In genomic region chr1:40064797-40065492, GRCh38 we compare ENCODE assay signal across 10 cellular contexts. TPM values are rescaled to one million over a fixed set of nuclear protein-coding genes. Genes with fewer than 3 reads are reported as not detected.
A peak's percentile ranks its signal among the peaks of the same experiment; 100 is the strongest.
DNase-seq lines count a peak whose midpoint lies in the region; ATAC-seq and TF ChIP-seq lines count a peak whose summit lies in the region.
"Had no signal": no experiment of that assay in that cellular context is flagged by ENCODE, and none has a peak within 500 bp of the region (broad histone marks: within the 10 kb centered on the region; RNA-seq: fewer than 3 reads in every experiment).

No MANE protein-coding gene starts in this region.

- intact Hi-C loops in MCF 10A (cut with micrococcal nuclease) (no loop called here), breast epithelium (cut with DNase I; ENCODE audit: low total_unique reads) (no loop called here)

- no peak overlapping the region for H3K4me3 Mint-ChIP-seq in MCF 10A (ENCODE audit: unreplicated experiment)
- H3K4me3 Mint-ChIP-seq in activated CD4-positive, alpha-beta memory T cell treated with anti-CD3 and anti-CD28 coated beads, Interleukin-2, amount 10 ng/mL, durations not matched to agents 7 days and 5 days: no peak overlapping the region

- H3K4me3 ChIP-seq in breast epithelium: no peak overlapping the region
- no peak overlapping the region for H3K4me3 ChIP-seq in subcutaneous abdominal adipose tissue (ENCODE audit: low read depth in 1 of 5, low read length in 5 of 5)

- H3K9ac ChIP-seq in subcutaneous abdominal adipose tissue (ENCODE audit: low read length in 5 of 5): no peak overlapping the region

- no peaks in the 10 kb centered on the region for H3K27me3 Mint-ChIP-seq in MCF 10A (ENCODE audit: insufficient read depth, unreplicated experiment)
- H3K27me3 Mint-ChIP-seq in activated CD4-positive, alpha-beta memory T cell treated with anti-CD3 and anti-CD28 coated beads, Interleukin-2, amount 10 ng/mL, durations not matched to agents 7 days and 5 days: no peaks in the 10 kb centered on the region

- peaks cover 13% of the 10 kb centered on the region for H3K4me1 Mint-ChIP-seq in MCF 10A (ENCODE audit: insufficient read depth, unreplicated experiment)
- peaks cover 68% of the 10 kb centered on the region for H3K4me1 Mint-ChIP-seq in activated CD4-positive, alpha-beta memory T cell treated with anti-CD3 and anti-CD28 coated beads, Interleukin-2, amount 10 ng/mL, durations not matched to agents 7 days and 5 days

- H3K27ac Mint-ChIP-seq in MCF 10A (ENCODE audit: low read depth, unreplicated experiment): no peak overlapping the region
- peak overlapping the region; percentile 74 for H3K27ac Mint-ChIP-seq in activated CD4-positive, alpha-beta memory T cell treated with anti-CD3 and anti-CD28 coated beads, Interleukin-2, amount 10 ng/mL, durations not matched to agents 7 days and 5 days

- in situ Hi-C loops in ACHN (cut with HindIII; ENCODE audit: low pct_ligation_motif_present, low pct_unique_long_range_greater_than_20kb, low sequenced_read_pairs): no loop called here

- H3K27ac ChIP-seq in breast epithelium (no peak overlapping the region), subcutaneous abdominal adipose tissue (ENCODE audit: low read depth, low read length) (peak overlapping the region; percentile 12)
- H3K27ac ChIP-seq: C4-2B had no signal

- TF ChIP-seq CTCF in MCF 10A (IDR thresholded peaks at IDR 0.05; ENCODE audit: unreplicated experiment) (no peak), breast epithelium (IDR thresholded peaks at IDR 0.05) (no peak)

- H3K4me1 ChIP-seq in breast epithelium (no peaks in the 10 kb centered on the region), subcutaneous abdominal adipose tissue (ENCODE audit: control insufficient read depth in 5 of 5, insufficient read depth in 5 of 5, low read length in 5 of 5) (peaks cover 0 to 48% (median 22%) of the 10 kb centered on the region in 5 donors)

- DNase-seq in MCF 10A (ENCODE audit: unreplicated experiment) (no peak), breast epithelium (ENCODE audit: low spot score in 2 of 2) (no peak), HT-29 (ENCODE audit: low spot score) (no peak), LoVo (ENCODE audit: low spot score) (no peak), ACHN (no peak)
- no peak for DNase-seq in activated CD4-positive, alpha-beta memory T cell treated with anti-CD3 and anti-CD28 coated beads, Interleukin-2, amount 10 ng/mL, durations not matched to agents 7 days and 5 days
- DNase-seq: NCI-H2081 had no signal

- CTCF ChIA-PET in MCF 10A (lab: Yijun Ruan, JAX): interaction anchor here (0.5 to 1.5 kb wide), 4 partner anchors 12 to 321 kb away, joined by 3 to 4 read pairs (median 4); no protein-coding TSS in a partner anchor
- CTCF ChIA-PET in activated CD4-positive, alpha-beta memory T cell treated with anti-CD3 and anti-CD28 coated beads, Interleukin-2, amount 10 ng/mL, durations not matched to agents 7 days and 5 days (lab: Charles Lee): interaction anchor here (0.5 to 1.7 kb wide), 5 partner anchors 11 to 274 kb away, joined by 3 to 7 read pairs (median 4); no protein-coding TSS in a partner anchor

- POLR2A ChIA-PET in MCF 10A (lab: Yijun Ruan, JAX): interaction anchor here (0.5 to 1.1 kb wide), 3 partner anchors 10 to 354 kb away, joined by 3 to 4 read pairs (median 3); no protein-coding TSS in a partner anchor
- POLR2A ChIA-PET in activated CD4-positive, alpha-beta memory T cell treated with anti-CD3 and anti-CD28 coated beads, Interleukin-2, amount 10 ng/mL, durations not matched to agents 7 days and 5 days (lab: Charles Lee): interaction anchor here (1.3 to 12.8 kb wide), 3 partner anchors 10 to 19 kb away, joined by 3 to 253 read pairs (median 5); partner anchors contain the start of gene CAP1

- peaks cover 19% of the 10 kb centered on the region for H3K36me3 ChIP-seq in breast epithelium
- H3K36me3 ChIP-seq in subcutaneous abdominal adipose tissue (ENCODE audit: control insufficient read depth in 5 of 5, insufficient read depth in 5 of 5, low read length in 5 of 5): peaks cover 56 to 98% (median 95%) of the 10 kb centered on the region in 5 donors

- TSS peak; percentile 5 for BruUV-seq in MCF 10A (replicated peaks; lab: Mats Ljungman, UMichigan)

- peaks cover 93% of the 10 kb centered on the region for H3K36me3 Mint-ChIP-seq in MCF 10A (ENCODE audit: insufficient read depth, unreplicated experiment)
- peaks cover 86% of the 10 kb centered on the region for H3K36me3 Mint-ChIP-seq in activated CD4-positive, alpha-beta memory T cell treated with anti-CD3 and anti-CD28 coated beads, Interleukin-2, amount 10 ng/mL, durations not matched to agents 7 days and 5 days (ENCODE audit: low read depth)

- peak; percentile 76 for ATAC-seq in HG03139 (IDR thresholded peaks at IDR 0.05; ENCODE audit: unreplicated experiment)

- H3K27me3 ChIP-seq in breast epithelium: no peaks in the 10 kb centered on the region
- H3K27me3 ChIP-seq in subcutaneous abdominal adipose tissue (ENCODE audit: control insufficient read depth in 5 of 5, insufficient read depth in 4 of 5, low read length in 5 of 5): no peaks in the 10 kb centered on the region

- H3K9me3 ChIP-seq in breast epithelium (no peaks in the 10 kb centered on the region), subcutaneous abdominal adipose tissue (ENCODE audit: control insufficient read depth in 5 of 5, low read length in 5 of 5) (no peaks in the 10 kb centered on the region)

- no peak for TF ChIP-seq POLR2A in breast epithelium (IDR thresholded peaks at IDR 0.05)

- H3K9me3 Mint-ChIP-seq in MCF 10A (ENCODE audit: unreplicated experiment): no peaks in the 10 kb centered on the region
- H3K9me3 Mint-ChIP-seq in activated CD4-positive, alpha-beta memory T cell treated with anti-CD3 and anti-CD28 coated beads, Interleukin-2, amount 10 ng/mL, durations not matched to agents 7 days and 5 days: no peaks in the 10 kb centered on the region

RNA-seq across cellular contexts. Expression of gene CAP1, which starts 24.4 kb away (rescaled TPM):
- total RNA-seq in MCF 10A (2022): 297 and 339 TPM in 2 replicates
- total RNA-seq in breast epithelium: 100 to 1,000 TPM; 244 to 285 (median 244) TPM
- 100 to 1,000 TPM; 890 to 908 TPM for total RNA-seq in activated CD4-positive, alpha-beta memory T cell treated with anti-CD3 and anti-CD28 coated beads, Interleukin-2, amount 10 ng/mL, durations not matched to agents 7 days and 5 days
- 169 and 180 TPM in 2 replicates for total RNA-seq in HT-29 (2014; rRNA removed; shearing (Covaris generic))

RNA-seq across cellular contexts. Expression of gene PPT1, which starts 32.1 kb away (rescaled TPM):
- total RNA-seq in MCF 10A (2022): 55.4 and 56.4 TPM in 2 replicates
- 100 to 1,000 TPM in 2 of 3 donors, 10 to 100 TPM in 1; 84.0 to 126 (median 108) TPM for total RNA-seq in breast epithelium
- total RNA-seq in activated CD4-positive, alpha-beta memory T cell treated with anti-CD3 and anti-CD28 coated beads, Interleukin-2, amount 10 ng/mL, durations not matched to agents 7 days and 5 days: 10 to 100 TPM; 76.9 to 83.4 TPM
- total RNA-seq in HT-29 (2014; rRNA removed; shearing (Covaris generic)): 56.2 and 67.0 TPM in 2 replicates
